1 cellular context compared by ENCODE assay signal in genomic region chr11:12087075-12087775, GRCh38.
TF ChIP-seq lines count a peak whose summit lies in the region.

No MANE protein-coding gene starts in this region.

TF ChIP-seq in HepG2, 621 proteins besides CTCF, POLR2A, EP300 and RAD21 (continued from another document):
- TF ChIP-seq ZBTB46 (CRISPR knock-in tag; IDR thresholded peaks at IDR 0.05; ENCODE audit: borderline replicate concordance) (no peak), PRMT3 (CRISPR knock-in tag; IDR thresholded peaks at IDR 0.05; ENCODE audit: borderline replicate concordance, low read depth) (no peak), NR1H2 (CRISPR knock-in tag; IDR thresholded peaks at IDR 0.05; ENCODE audit: borderline replicate concordance, low read depth) (no peak), ZNF766 (CRISPR knock-in tag; IDR thresholded peaks at IDR 0.05; ENCODE audit: borderline replicate concordance) (no peak), ZMYM4 (CRISPR knock-in tag; IDR thresholded peaks at IDR 0.05) (no peak), MEF2D (CRISPR knock-in tag; IDR thresholded peaks at IDR 0.05) (no peak), ZNF713 (CRISPR knock-in tag; IDR thresholded peaks at IDR 0.05) (no peak), NFKB2 (CRISPR knock-in tag; IDR thresholded peaks at IDR 0.05; ENCODE audit: borderline replicate concordance) (no peak), ZNF263 (CRISPR knock-in tag; IDR thresholded peaks at IDR 0.05) (no peak), ZC3H4 (CRISPR knock-in tag; IDR thresholded peaks at IDR 0.05; ENCODE audit: borderline replicate concordance) (no peak), NCOR1 (IDR thresholded peaks at IDR 0.05; ENCODE audit: borderline replicate concordance, low read length) (no peak), THAP9 (CRISPR knock-in tag; IDR thresholded peaks at IDR 0.05; ENCODE audit: borderline replicate concordance) (no peak), ZNF562 (CRISPR knock-in tag; IDR thresholded peaks at IDR 0.05; ENCODE audit: borderline replicate concordance) (no peak)
TF ChIP-seq in HepG2: peak in this region for 0.
